Comparison of ENCODE assay signal across 17 cellular contexts in genomic region chr3:45670995-45671394, GRCh38. TPM values are rescaled to one million over a fixed set of nuclear protein-coding genes. Genes with fewer than 3 reads are reported as not detected.
DNase-seq lines count a peak whose midpoint lies in the region; ATAC-seq and TF ChIP-seq lines count a peak whose summit lies in the region.
"Had no signal": no experiment of that assay in that cellular context is flagged by ENCODE, and none has a peak within 500 bp of the region (broad histone marks: within the 10 kb centered on the region; RNA-seq: fewer than 3 reads in every experiment).

No MANE protein-coding gene starts in this region.

- TF ChIP-seq CTCF in SK-N-SH (IDR thresholded peaks at IDR 0.05) (no peak), fibroblast of mammary gland (conservative IDR thresholded peaks at IDR 0.05; ENCODE audit: control insufficient read depth, insufficient read depth, low read depth, low read length) (no peak), lower lobe of right lung (IDR thresholded peaks at IDR 0.05) (no peak), upper lobe of left lung (IDR thresholded peaks at IDR 0.05) (no peak)

- H3K79me2 ChIP-seq in SK-N-SH (ENCODE audit: insufficient read depth): peaks cover 1% of the 10 kb centered on the region; the same call in 1 of the 2 replicates

- H3K27ac ChIP-seq in SK-N-SH (ENCODE audit: low read depth in 2 of 2, low read length in 1 of 2) (no peak overlapping the region; a peak in 1 of 4 replicates), lower lobe of right lung (no peak overlapping the region), upper lobe of left lung (peak overlapping the region in 3 of 4 donors; percentile 21 to 27 (median 25))
- H3K27ac ChIP-seq: 22Rv1, brain microvascular endothelial cell had no signal

- no peak for TF ChIP-seq RAD21 in SK-N-SH (IDR thresholded peaks at IDR 0.05; ENCODE audit: low read length)

- no peaks in the 10 kb centered on the region for H3K9me2 ChIP-seq in SK-N-SH

- no peak overlapping the region for H3K4me2 ChIP-seq in SK-N-SH

- no peak overlapping the region for H3K4me3 ChIP-seq in SK-N-SH (ENCODE audit: low read depth in 2 of 2, low read length in 1 of 2)
- H3K4me3 ChIP-seq in fibroblast of mammary gland (ENCODE audit: control insufficient read depth, low read depth, low read length): no peak overlapping the region
- H3K4me3 ChIP-seq in lower lobe of right lung: no peak overlapping the region
- no peak overlapping the region for H3K4me3 ChIP-seq in upper lobe of left lung

- TF ChIP-seq POLR2A in upper lobe of left lung (IDR thresholded peaks at IDR 0.05): no peak

- H3K9me3 ChIP-seq in SK-N-SH (no peaks in the 10 kb centered on the region), lower lobe of right lung (no peaks in the 10 kb centered on the region), upper lobe of left lung (no peaks in the 10 kb centered on the region)

- H3K9ac ChIP-seq in SK-N-SH: no peak overlapping the region

- POLR2A ChIA-PET in SK-N-SH (lab: Yijun Ruan, JAX): no interaction called here

- H3K36me3 ChIP-seq in SK-N-SH (replicated peaks in 1 of 2; ENCODE audit: control insufficient read depth in 1 of 2, insufficient read depth in 2 of 2, low read length in 1 of 2) (peaks cover 22 to 48% of the 10 kb centered on the region in 2 experiments), lower lobe of right lung (peaks cover 82% of the 10 kb centered on the region), upper lobe of left lung (peaks cover 24 to 63% (median 31%) of the 10 kb centered on the region in 4 donors)

- H4K20me1 ChIP-seq in SK-N-SH (ENCODE audit: insufficient read depth): peaks cover 11% of the 10 kb centered on the region

- CTCF ChIA-PET in SK-N-SH (lab: Yijun Ruan, JAX): interaction anchor here (0.5 to 3.4 kb wide), 3 partner anchors 11 to 1565 kb away, joined by 3 to 12 read pairs (median 3); no protein-coding TSS in a partner anchor

- ATAC-seq in SK-N-SH treated with all-trans-retinoic acid at 6 μM for 48 hours (peak; percentile 17; the same call in 1 of the 3 replicates), lower lobe of right lung (peak; percentile 50 to 52), upper lobe of left lung (ENCODE audit: low FRiP score in 2 of 2) (peak in 1 of 2 donors; percentile 66), HG02588 (IDR thresholded peaks at IDR 0.05; ENCODE audit: unreplicated experiment) (no peak)
- ATAC-seq: Panc1 had no signal

- intact Hi-C loops in lower lobe of right lung (cut with DNase I): no loop called here

- DNase-seq in SK-N-SH (no peak), fibroblast of mammary gland (ENCODE audit: low read depth) (peak; percentile 80), lower lobe of right lung (no peak), upper lobe of left lung (peak in 1 of 2 donors; percentile 57), superior temporal gyrus (ENCODE audit: extremely low spot score) (no peak), GOT3 (lab: John Stamatoyannopoulos, UW) (no peak)
- DNase-seq: activated CD4-positive, alpha-beta T cell treated with anti-CD3 and anti-CD28 coated beads, Interleukin-2, amount 10 ng/mL, durations not matched to agents 24 days and 14 days; activated naive CD4-positive, alpha-beta T cell treated with anti-CD3 and anti-CD28 coated beads, Interleukin-2, amount 10 ng/mL, durations not matched to agents 7 days and 5 days; brain microvascular endothelial cell; CD4-positive, CD25-positive, alpha-beta regulatory T cell; DMS79 treated with DMSO at 0.1 percent for 48 hours; foreskin melanocyte; stimulated activated CD4-positive, alpha-beta T cell treated with anti-CD3 and anti-CD28 coated beads, Interleukin-2, amount 100 ng/mL, for 48 hours had no signal

- peaks cover 13 to 21% of the 10 kb centered on the region in 2 experiments; a peak in 3 of 4 replicates for H3K4me1 ChIP-seq in SK-N-SH (ENCODE audit: control insufficient read depth in 1 of 2, insufficient read depth in 2 of 2, low read depth in 1 of 2, low read length in 1 of 2)
- H3K4me1 ChIP-seq in lower lobe of right lung: peaks cover 37% of the 10 kb centered on the region
- peaks cover 2 to 36% (median 27%) of the 10 kb centered on the region in 4 donors for H3K4me1 ChIP-seq in upper lobe of left lung

- H3K27me3 ChIP-seq in SK-N-SH (ENCODE audit: insufficient read depth) (no peaks in the 10 kb centered on the region), lower lobe of right lung (ENCODE audit: low read depth) (no peaks in the 10 kb centered on the region), upper lobe of left lung (no peaks in the 10 kb centered on the region)
- H3K27me3 ChIP-seq: brain microvascular endothelial cell had no signal

- H2AFZ ChIP-seq in SK-N-SH (ENCODE audit: low read depth): no peak overlapping the region

- 100% methylated on average over 2 of the region's 2 CpGs for WGBS in SK-N-SH (ENCODE audit: low lambda C conversion rate)
- WGBS in upper lobe of left lung, 2 donors: 15 to 60% methylated on average over 2 of the region's 2 CpGs

- peaks cover 35% of the 10 kb centered on the region for H3F3A ChIP-seq in SK-N-SH (replicated peaks; ENCODE audit: insufficient read depth)

- TF ChIP-seq EP300 in SK-N-SH (IDR thresholded peaks at IDR 0.05; ENCODE audit: borderline replicate concordance in 1 of 2, low read depth in 1 of 2, low read length in 1 of 2) (no peak), upper lobe of left lung (IDR thresholded peaks at IDR 0.05) (no peak)

TF ChIP-seq in SK-N-SH treated with all-trans-retinoic acid at 6 μM for 48 hours, 23 proteins besides CTCF, POLR2A, EP300 and RAD21 (continues in another document):
- no peak for TF ChIP-seq RARB (CRISPR knock-in tag; IDR thresholded peaks at IDR 0.05)
- no peak for TF ChIP-seq PATZ1 (CRISPR knock-in tag; IDR thresholded peaks at IDR 0.05; ENCODE audit: borderline replicate concordance)
- no peak for TF ChIP-seq CREB5 (CRISPR knock-in tag; IDR thresholded peaks at IDR 0.05; ENCODE audit: low read depth)
- TF ChIP-seq ZNF565 (CRISPR knock-in tag; conservative IDR thresholded peaks at IDR 0.05; ENCODE audit: low read depth): no peak
- TF ChIP-seq GLIS3 (CRISPR knock-in tag; IDR thresholded peaks at IDR 0.05): no peak

TF ChIP-seq in SK-N-SH, 30 proteins besides CTCF, POLR2A, EP300 and RAD21 (continues in another document):
- TF ChIP-seq TEAD4 (IDR thresholded peaks at IDR 0.05; ENCODE audit: borderline replicate concordance, insufficient read depth): no peak
- TF ChIP-seq FOXJ3 (CRISPR knock-in tag; IDR thresholded peaks at IDR 0.05): no peak
- no peak for TF ChIP-seq GABPA (IDR thresholded peaks at IDR 0.05; ENCODE audit: low read depth)
- TF ChIP-seq GATA2 (CRISPR knock-in tag; IDR thresholded peaks at IDR 0.05): no peak
- TF ChIP-seq MAX (IDR thresholded peaks at IDR 0.05; ENCODE audit: low read depth): no peak
- TF ChIP-seq REST (IDR thresholded peaks at IDR 0.05; ENCODE audit: low read depth, low read length): no peak
- TF ChIP-seq SMC3 (IDR thresholded peaks at IDR 0.05; ENCODE audit: low read depth, low read length): no peak
- no peak for TF ChIP-seq ZBTB33 (IDR thresholded peaks at IDR 0.05; ENCODE audit: borderline replicate concordance, low read depth)
- no peak for TF ChIP-seq TCF12 (IDR thresholded peaks at IDR 0.05)
- no peak for TF ChIP-seq POLR2AphosphoS5 (IDR thresholded peaks at IDR 0.05; ENCODE audit: low read depth, low read length)
- no peak for TF ChIP-seq RCOR1 (IDR thresholded peaks at IDR 0.05; ENCODE audit: low read length)

RNA-seq across cellular contexts. Expression of gene SACM1L, which starts 18.2 kb away (rescaled TPM):
- polyA plus RNA-seq in SK-N-SH (2012; rRNA removed): 11.2 and 16.7 TPM in 2 replicates
- polyA plus RNA-seq in SK-N-SH (2012; cell fraction: cytosol; rRNA removed): 15.4 and 16.4 TPM in 2 replicates
- 13.7 and 35.1 TPM in 2 replicates for polyA plus RNA-seq in SK-N-SH (2012; cell fraction: nucleus; rRNA removed)
- 80.5 TPM for total RNA-seq in lower lobe of right lung
- total RNA-seq in upper lobe of left lung: 100 to 1,000 TPM in 1 of 6 donors, 10 to 100 TPM in 5; 29.9 to 102 (median 63.9) TPM

Comparison
In these comparisons a context has a peak if more than half of its experiments do, and no peak if none do; other contexts are left out.
1. H3K27ac ChIP-seq: peak in upper lobe of left lung (3 of 4); none in SK-N-SH (0 of 2) and lower lobe of right lung (single experiment).